Comparison of ENCODE assay signal across 1 cellular context in the genomic region with DNA sequence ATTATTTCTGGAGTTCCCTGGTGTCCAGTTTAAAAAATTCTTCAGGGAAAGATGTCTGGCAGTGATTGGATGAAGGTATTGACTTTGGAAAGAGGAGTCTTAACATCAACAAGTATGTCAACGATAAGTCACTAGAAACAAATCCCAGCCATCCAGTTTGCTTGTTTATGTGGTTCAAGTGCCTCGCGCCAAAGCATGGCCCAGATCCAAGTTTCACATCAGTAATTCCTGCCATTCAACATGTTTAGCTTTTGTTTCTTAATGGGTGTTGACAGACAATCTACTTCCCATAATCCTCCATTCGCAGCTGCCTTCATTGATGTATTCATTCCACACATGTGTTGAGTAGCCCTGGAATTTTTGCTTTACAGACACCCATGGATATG.
TF ChIP-seq lines count a peak whose summit lies in the region.

No MANE protein-coding gene starts in this region.

TF ChIP-seq in WTC11, 78 proteins besides CTCF, POLR2A, EP300 and RAD21 (continued from another document):
- TF ChIP-seq, protein P1, sequence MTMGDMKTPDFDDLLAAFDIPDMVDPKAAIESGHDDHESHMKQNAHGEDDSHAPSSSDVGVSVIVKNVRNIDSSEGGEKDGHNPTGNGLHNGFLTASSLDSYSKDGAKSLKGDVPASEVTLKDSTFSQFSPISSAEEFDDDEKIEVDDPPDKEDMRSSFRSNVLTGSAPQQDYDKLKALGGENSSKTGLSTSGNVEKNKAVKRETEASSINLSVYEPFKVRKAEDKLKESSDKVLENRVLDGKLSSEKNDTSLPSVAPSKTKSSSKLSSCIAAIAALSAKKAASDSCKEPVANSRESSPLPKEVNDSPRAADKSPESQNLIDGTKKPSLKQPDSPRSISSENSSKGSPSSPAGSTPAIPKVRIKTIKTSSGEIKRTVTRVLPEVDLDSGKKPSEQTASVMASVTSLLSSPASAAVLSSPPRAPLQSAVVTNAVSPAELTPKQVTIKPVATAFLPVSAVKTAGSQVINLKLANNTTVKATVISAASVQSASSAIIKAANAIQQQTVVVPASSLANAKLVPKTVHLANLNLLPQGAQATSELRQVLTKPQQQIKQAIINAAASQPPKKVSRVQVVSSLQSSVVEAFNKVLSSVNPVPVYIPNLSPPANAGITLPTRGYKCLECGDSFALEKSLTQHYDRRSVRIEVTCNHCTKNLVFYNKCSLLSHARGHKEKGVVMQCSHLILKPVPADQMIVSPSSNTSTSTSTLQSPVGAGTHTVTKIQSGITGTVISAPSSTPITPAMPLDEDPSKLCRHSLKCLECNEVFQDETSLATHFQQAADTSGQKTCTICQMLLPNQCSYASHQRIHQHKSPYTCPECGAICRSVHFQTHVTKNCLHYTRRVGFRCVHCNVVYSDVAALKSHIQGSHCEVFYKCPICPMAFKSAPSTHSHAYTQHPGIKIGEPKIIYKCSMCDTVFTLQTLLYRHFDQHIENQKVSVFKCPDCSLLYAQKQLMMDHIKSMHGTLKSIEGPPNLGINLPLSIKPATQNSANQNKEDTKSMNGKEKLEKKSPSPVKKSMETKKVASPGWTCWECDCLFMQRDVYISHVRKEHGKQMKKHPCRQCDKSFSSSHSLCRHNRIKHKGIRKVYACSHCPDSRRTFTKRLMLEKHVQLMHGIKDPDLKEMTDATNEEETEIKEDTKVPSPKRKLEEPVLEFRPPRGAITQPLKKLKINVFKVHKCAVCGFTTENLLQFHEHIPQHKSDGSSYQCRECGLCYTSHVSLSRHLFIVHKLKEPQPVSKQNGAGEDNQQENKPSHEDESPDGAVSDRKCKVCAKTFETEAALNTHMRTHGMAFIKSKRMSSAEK (CRISPR knock-in tag; IDR thresholded peaks at IDR 0.05; ENCODE audit: borderline replicate concordance) = no peak
- TF ChIP-seq, protein P2, sequence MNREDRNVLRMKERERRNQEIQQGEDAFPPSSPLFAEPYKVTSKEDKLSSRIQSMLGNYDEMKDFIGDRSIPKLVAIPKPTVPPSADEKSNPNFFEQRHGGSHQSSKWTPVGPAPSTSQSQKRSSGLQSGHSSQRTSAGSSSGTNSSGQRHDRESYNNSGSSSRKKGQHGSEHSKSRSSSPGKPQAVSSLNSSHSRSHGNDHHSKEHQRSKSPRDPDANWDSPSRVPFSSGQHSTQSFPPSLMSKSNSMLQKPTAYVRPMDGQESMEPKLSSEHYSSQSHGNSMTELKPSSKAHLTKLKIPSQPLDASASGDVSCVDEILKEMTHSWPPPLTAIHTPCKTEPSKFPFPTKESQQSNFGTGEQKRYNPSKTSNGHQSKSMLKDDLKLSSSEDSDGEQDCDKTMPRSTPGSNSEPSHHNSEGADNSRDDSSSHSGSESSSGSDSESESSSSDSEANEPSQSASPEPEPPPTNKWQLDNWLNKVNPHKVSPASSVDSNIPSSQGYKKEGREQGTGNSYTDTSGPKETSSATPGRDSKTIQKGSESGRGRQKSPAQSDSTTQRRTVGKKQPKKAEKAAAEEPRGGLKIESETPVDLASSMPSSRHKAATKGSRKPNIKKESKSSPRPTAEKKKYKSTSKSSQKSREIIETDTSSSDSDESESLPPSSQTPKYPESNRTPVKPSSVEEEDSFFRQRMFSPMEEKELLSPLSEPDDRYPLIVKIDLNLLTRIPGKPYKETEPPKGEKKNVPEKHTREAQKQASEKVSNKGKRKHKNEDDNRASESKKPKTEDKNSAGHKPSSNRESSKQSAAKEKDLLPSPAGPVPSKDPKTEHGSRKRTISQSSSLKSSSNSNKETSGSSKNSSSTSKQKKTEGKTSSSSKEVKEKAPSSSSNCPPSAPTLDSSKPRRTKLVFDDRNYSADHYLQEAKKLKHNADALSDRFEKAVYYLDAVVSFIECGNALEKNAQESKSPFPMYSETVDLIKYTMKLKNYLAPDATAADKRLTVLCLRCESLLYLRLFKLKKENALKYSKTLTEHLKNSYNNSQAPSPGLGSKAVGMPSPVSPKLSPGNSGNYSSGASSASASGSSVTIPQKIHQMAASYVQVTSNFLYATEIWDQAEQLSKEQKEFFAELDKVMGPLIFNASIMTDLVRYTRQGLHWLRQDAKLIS (CRISPR knock-in tag; IDR thresholded peaks at IDR 0.05; ENCODE audit: borderline replicate concordance) = no peak
- TF ChIP-seq, protein P3, sequence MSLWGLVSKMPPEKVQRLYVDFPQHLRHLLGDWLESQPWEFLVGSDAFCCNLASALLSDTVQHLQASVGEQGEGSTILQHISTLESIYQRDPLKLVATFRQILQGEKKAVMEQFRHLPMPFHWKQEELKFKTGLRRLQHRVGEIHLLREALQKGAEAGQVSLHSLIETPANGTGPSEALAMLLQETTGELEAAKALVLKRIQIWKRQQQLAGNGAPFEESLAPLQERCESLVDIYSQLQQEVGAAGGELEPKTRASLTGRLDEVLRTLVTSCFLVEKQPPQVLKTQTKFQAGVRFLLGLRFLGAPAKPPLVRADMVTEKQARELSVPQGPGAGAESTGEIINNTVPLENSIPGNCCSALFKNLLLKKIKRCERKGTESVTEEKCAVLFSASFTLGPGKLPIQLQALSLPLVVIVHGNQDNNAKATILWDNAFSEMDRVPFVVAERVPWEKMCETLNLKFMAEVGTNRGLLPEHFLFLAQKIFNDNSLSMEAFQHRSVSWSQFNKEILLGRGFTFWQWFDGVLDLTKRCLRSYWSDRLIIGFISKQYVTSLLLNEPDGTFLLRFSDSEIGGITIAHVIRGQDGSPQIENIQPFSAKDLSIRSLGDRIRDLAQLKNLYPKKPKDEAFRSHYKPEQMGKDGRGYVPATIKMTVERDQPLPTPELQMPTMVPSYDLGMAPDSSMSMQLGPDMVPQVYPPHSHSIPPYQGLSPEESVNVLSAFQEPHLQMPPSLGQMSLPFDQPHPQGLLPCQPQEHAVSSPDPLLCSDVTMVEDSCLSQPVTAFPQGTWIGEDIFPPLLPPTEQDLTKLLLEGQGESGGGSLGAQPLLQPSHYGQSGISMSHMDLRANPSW (CRISPR knock-in tag; conservative IDR thresholded peaks at IDR 0.05; ENCODE audit: low read depth) = no peak
- no peak for TF ChIP-seq GABPB1 (CRISPR knock-in tag; IDR thresholded peaks at IDR 0.05)
- no peak for TF ChIP-seq FOXP1 (CRISPR knock-in tag; IDR thresholded peaks at IDR 0.05; ENCODE audit: borderline replicate concordance)
- no peak for TF ChIP-seq ZNF671 (CRISPR knock-in tag; IDR thresholded peaks at IDR 0.05)
- TF ChIP-seq, protein P4, sequence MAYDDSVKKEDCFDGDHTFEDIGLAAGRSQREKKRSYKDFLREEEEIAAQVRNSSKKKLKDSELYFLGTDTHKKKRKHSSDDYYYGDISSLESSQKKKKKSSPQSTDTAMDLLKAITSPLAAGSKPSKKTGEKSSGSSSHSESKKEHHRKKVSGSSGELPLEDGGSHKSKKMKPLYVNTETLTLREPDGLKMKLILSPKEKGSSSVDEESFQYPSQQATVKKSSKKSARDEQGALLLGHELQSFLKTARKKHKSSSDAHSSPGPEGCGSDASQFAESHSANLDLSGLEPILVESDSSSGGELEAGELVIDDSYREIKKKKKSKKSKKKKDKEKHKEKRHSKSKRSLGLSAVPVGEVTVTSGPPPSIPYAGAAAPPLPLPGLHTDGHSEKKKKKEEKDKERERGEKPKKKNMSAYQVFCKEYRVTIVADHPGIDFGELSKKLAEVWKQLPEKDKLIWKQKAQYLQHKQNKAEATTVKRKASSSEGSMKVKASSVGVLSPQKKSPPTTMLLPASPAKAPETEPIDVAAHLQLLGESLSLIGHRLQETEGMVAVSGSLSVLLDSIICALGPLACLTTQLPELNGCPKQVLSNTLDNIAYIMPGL (CRISPR knock-in tag; IDR thresholded peaks at IDR 0.05) = no peak
